ENCODE assay signal across 24 cellular contexts in genomic region chr11:126630893-126631292, GRCh38.
A peak's percentile ranks its signal among the peaks of the same experiment; 100 is the strongest.
DNase-seq lines count a peak whose midpoint lies in the region; ATAC-seq, FAIRE-seq and TF ChIP-seq lines count a peak whose summit lies in the region.
"Had no signal": no experiment of that assay in that cellular context is flagged by ENCODE, and none has a peak within 500 bp of the region (broad histone marks: within the 10 kb centered on the region; RNA-seq: fewer than 3 reads in every experiment).

No MANE protein-coding gene starts in this region.

- H3K27ac ChIP-seq in Karpas-422 (ENCODE audit: low read length): peak overlapping the region; percentile 100
- no peak overlapping the region for H3K27ac ChIP-seq in GM12878 (ENCODE audit: control insufficient read depth, insufficient read depth)
- H3K27ac ChIP-seq in neural cell (ENCODE audit: low read length): peak overlapping the region; percentile 80
- H3K27ac ChIP-seq: 22Rv1; A549; BLaER1 treated with 17β-estradiol and CSF1 and Interleukin-3, amounts not matched to agents 10 nM and 100 nM; C4-2B had no signal

- TF ChIP-seq CTCF in GM12878 (IDR thresholded peaks at IDR 0.05 in 2 of 3, conservative IDR thresholded peaks at IDR 0.05 in 1 of 3; ENCODE audit: control insufficient read depth in 2 of 3, extremely low read depth in 1 of 3, insufficient read depth in 1 of 3, low read depth in 3 of 3, low read length in 3 of 3): no peak
- TF ChIP-seq CTCF in bronchial epithelial cell (IDR thresholded peaks at IDR 0.05; ENCODE audit: insufficient read depth, low read length, severe bottlenecking): no peak
- no peak for TF ChIP-seq CTCF in neural cell (IDR thresholded peaks at IDR 0.05; ENCODE audit: poor library complexity, severe bottlenecking)

- H3K9me2 ChIP-seq in Karpas-422 (replicated peaks; ENCODE audit: insufficient read depth, low read length) (no peaks in the 10 kb centered on the region), neural cell (ENCODE audit: insufficient read depth, low read length) (no peaks in the 10 kb centered on the region)

- H3K4me3 ChIP-seq in Karpas-422 (ENCODE audit: low read length): peak overlapping the region; percentile 62; the same call in 1 of the 2 replicates
- no peak overlapping the region for H3K4me3 ChIP-seq in GM12878
- no peak overlapping the region for H3K4me3 ChIP-seq in bronchial epithelial cell (ENCODE audit: low read depth, low read length)
- peak overlapping the region; percentile 34 for H3K4me3 ChIP-seq in neural cell (ENCODE audit: low read length)
- H3K4me3 ChIP-seq: A549; BLaER1 treated with 17β-estradiol and CSF1 and Interleukin-3, amounts not matched to agents 10 nM and 100 nM had no signal

- no TSS peak for BruUV-seq in GM12878 (replicated peaks; lab: Mats Ljungman, UMichigan)

- no peak for TF ChIP-seq POLR2A in GM12878 (IDR thresholded peaks at IDR 0.05; ENCODE audit: low read depth, low read length)

- no peaks in the 10 kb centered on the region for H3F3A ChIP-seq in neural cell (ENCODE audit: insufficient read depth, low read length, poor library complexity, severe bottlenecking)

- peaks cover 97% of the 10 kb centered on the region for H3K4me1 ChIP-seq in Karpas-422 (ENCODE audit: low read length)
- no peaks in the 10 kb centered on the region for H3K4me1 ChIP-seq in GM12878 (ENCODE audit: control insufficient read depth, insufficient read depth, low read length)
- H3K4me1 ChIP-seq: A549, Caco-2 had no signal

- SMC1A ChIA-PET in GM12878 (lab: Charles Lee; ENCODE audit: uncharacterized antibody, unreplicated experiment): no interaction called here

- DNase-seq in Karpas-422 (peak; percentile 59), GM12878 (ENCODE audit: low read depth, low spot score) (no peak), bronchial epithelial cell (ENCODE audit: low read depth) (no peak), DMS53 treated with DMSO at 0.1 percent for 48 hours (lab: John Stamatoyannopoulos, UW; ENCODE audit: unreplicated experiment) (no peak), hypothalamus (lab: John Stamatoyannopoulos, UW) (no peak)
- no peak for DNase-seq in effector CD8-positive, alpha-beta T cell (lab: John Stamatoyannopoulos, UW)
- DNase-seq: AML-193; Caco-2; Calu3; CD4-positive, alpha-beta T cell; CD8-positive, alpha-beta T cell; DMS79; DND-41; EL; GDM1 had no signal

- no peak for FAIRE-seq in GM12878 (lab: Jason Lieb, UNC)
- FAIRE-seq in bronchial epithelial cell (lab: Jason Lieb, UNC): peak; percentile 72
- FAIRE-seq: A549, D721Med, GM12891, GM19239 had no signal

- H2AFZ ChIP-seq in Karpas-422 (ENCODE audit: low read length) (no peak overlapping the region), GM12878 (ENCODE audit: control insufficient read depth, low read depth, low read length) (no peak overlapping the region), neural cell (ENCODE audit: low read depth, low read length) (no peak overlapping the region)

- TF ChIP-seq RAD21 in GM12878 (IDR thresholded peaks at IDR 0.05; ENCODE audit: insufficient read depth, low read depth, low read length) (no peak), neural cell (conservative IDR thresholded peaks at IDR 0.05) (no peak)

- CTCF ChIA-PET in GM12878 (lab: Yijun Ruan, JAX): interaction anchor here (1.0 to 1.7 kb wide), 2 partner anchors 9 to 146 kb away, joined by 3 to 4 read pairs; no protein-coding TSS in a partner anchor

- no peak for TF ChIP-seq EP300 in GM12878 (IDR thresholded peaks at IDR 0.05; ENCODE audit: borderline replicate concordance in 1 of 2, control insufficient read depth in 1 of 2, low read depth in 2 of 2, low read length in 2 of 2)
- no peak for TF ChIP-seq EP300 in neural cell (conservative IDR thresholded peaks at IDR 0.05; ENCODE audit: poor library complexity, severe bottlenecking)

- RAD21 ChIA-PET in GM12878 (lab: Charles Lee; ENCODE audit: unreplicated experiment): no interaction called here

- H3K4me2 ChIP-seq in Karpas-422 (ENCODE audit: low read depth, low read length, poor library complexity, severe bottlenecking) (peak overlapping the region; percentile 87), GM12878 (ENCODE audit: control insufficient read depth, insufficient read depth) (no peak overlapping the region), neural cell (ENCODE audit: low read length) (peak overlapping the region; percentile 2)
- H3K4me2 ChIP-seq: A549 had no signal

- WGBS in GM12878 (ENCODE audit: insufficient coverage, insufficient replicate concordance, low lambda C conversion rate, missing lambda C conversion rate): 8% methylated on average over 5 of the region's 5 CpGs

- H3K9ac ChIP-seq in Karpas-422 (ENCODE audit: low read length) (peak overlapping the region; percentile 75), GM12878 (ENCODE audit: control insufficient read depth, insufficient read depth, low read length) (no peak overlapping the region), neural cell (ENCODE audit: low read length) (peak overlapping the region; percentile 47)
- H3K9ac ChIP-seq: BLaER1 treated with 17β-estradiol and CSF1 and Interleukin-3, amounts not matched to agents 10 nM and 100 nM had no signal

- H4K20me1 ChIP-seq in Karpas-422 (ENCODE audit: insufficient read depth, low read depth, low read length) (no peaks in the 10 kb centered on the region), GM12878 (ENCODE audit: control insufficient read depth, insufficient read depth) (no peaks in the 10 kb centered on the region), neural cell (ENCODE audit: insufficient read depth) (no peaks in the 10 kb centered on the region)
- H4K20me1 ChIP-seq: BLaER1 treated with 17β-estradiol and CSF1 and Interleukin-3, amounts not matched to agents 10 nM and 100 nM had no signal

- POLR2A ChIA-PET in GM12878 (lab: Charles Lee): interaction anchor here (0.6 kb wide), 1 partner anchor 295 kb away, joined by 5 read pairs; no protein-coding TSS in a partner anchor

- ATAC-seq in GM12878 (no peak), GM19463 (IDR thresholded peaks at IDR 0.05; ENCODE audit: unreplicated experiment) (no peak)
- ATAC-seq: A549; CD8-positive, alpha-beta T cell had no signal

- H3K79me2 ChIP-seq in Karpas-422 (ENCODE audit: low read length): no peaks in the 10 kb centered on the region
- H3K79me2 ChIP-seq in GM12878 (ENCODE audit: control insufficient read depth, insufficient read depth, low read length): no peaks in the 10 kb centered on the region
- H3K79me2 ChIP-seq in neural cell (replicated peaks; ENCODE audit: insufficient read depth, low read length): no peaks in the 10 kb centered on the region

- intact Hi-C loops in GM12878 (cut with micrococcal nuclease; ENCODE audit: unreplicated experiment): no loop called here

- H3K9me3 ChIP-seq in Karpas-422 (ENCODE audit: low read length): no peaks in the 10 kb centered on the region
- no peaks in the 10 kb centered on the region for H3K9me3 ChIP-seq in GM12878 (replicated peaks; ENCODE audit: control insufficient read depth, insufficient read depth, low read length)
- H3K9me3 ChIP-seq in neural cell (ENCODE audit: low read length): no peaks in the 10 kb centered on the region
- H3K9me3 ChIP-seq: A549; BLaER1 treated with 17β-estradiol and CSF1 and Interleukin-3, amounts not matched to agents 10 nM and 100 nM; Caco-2 had no signal

- H3K27me3 ChIP-seq in Karpas-422 (ENCODE audit: low read length) (no peaks in the 10 kb centered on the region), GM12878 (replicated peaks in 1 of 2; ENCODE audit: control insufficient read depth in 2 of 2, insufficient read depth in 2 of 2, low read length in 1 of 2) (no peaks in the 10 kb centered on the region; a peak in 2 of 4 replicates), bronchial epithelial cell (ENCODE audit: control insufficient read depth, insufficient read depth, low read length) (no peaks in the 10 kb centered on the region), neural cell (ENCODE audit: insufficient read depth, low read depth, low read length) (no peaks in the 10 kb centered on the region)
- H3K27me3 ChIP-seq: BLaER1 treated with 17β-estradiol and CSF1 and Interleukin-3, amounts not matched to agents 10 nM and 100 nM had no signal

- no peaks in the 10 kb centered on the region for H3K36me3 ChIP-seq in Karpas-422 (ENCODE audit: insufficient read depth, low read length)
- H3K36me3 ChIP-seq in GM12878 (ENCODE audit: control insufficient read depth in 2 of 2, insufficient read depth in 2 of 2, low read length in 1 of 2): no peaks in the 10 kb centered on the region
- no peaks in the 10 kb centered on the region for H3K36me3 ChIP-seq in bronchial epithelial cell (ENCODE audit: control insufficient read depth, insufficient read depth, low read length)
- H3K36me3 ChIP-seq in neural cell (ENCODE audit: insufficient read depth, low read length): no peaks in the 10 kb centered on the region
- H3K36me3 ChIP-seq: BLaER1 treated with 17β-estradiol and CSF1 and Interleukin-3, amounts not matched to agents 10 nM and 100 nM had no signal

- in situ Hi-C loops in GM12878 (cut with MboI): no loop called here

TF ChIP-seq in GM12878, 131 proteins besides CTCF, POLR2A, EP300 and RAD21 (continues in another document):
- TF ChIP-seq JUNB (IDR thresholded peaks at IDR 0.05): no peak
- no peak for TF ChIP-seq RUNX3 (IDR thresholded peaks at IDR 0.05; ENCODE audit: low read length)
- TF ChIP-seq, protein P1, sequence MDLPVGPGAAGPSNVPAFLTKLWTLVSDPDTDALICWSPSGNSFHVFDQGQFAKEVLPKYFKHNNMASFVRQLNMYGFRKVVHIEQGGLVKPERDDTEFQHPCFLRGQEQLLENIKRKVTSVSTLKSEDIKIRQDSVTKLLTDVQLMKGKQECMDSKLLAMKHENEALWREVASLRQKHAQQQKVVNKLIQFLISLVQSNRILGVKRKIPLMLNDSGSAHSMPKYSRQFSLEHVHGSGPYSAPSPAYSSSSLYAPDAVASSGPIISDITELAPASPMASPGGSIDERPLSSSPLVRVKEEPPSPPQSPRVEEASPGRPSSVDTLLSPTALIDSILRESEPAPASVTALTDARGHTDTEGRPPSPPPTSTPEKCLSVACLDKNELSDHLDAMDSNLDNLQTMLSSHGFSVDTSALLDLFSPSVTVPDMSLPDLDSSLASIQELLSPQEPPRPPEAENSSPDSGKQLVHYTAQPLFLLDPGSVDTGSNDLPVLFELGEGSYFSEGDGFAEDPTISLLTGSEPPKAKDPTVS (IDR thresholded peaks at IDR 0.05; ENCODE audit: low read depth, low read length): no peak

Comparison
In these comparisons a context has a peak if more than half of its experiments do, and no peak if none do; other contexts are left out.
1. H3K4me3 ChIP-seq: peak in Karpas-422 (single experiment) and neural cell (single experiment); none in GM12878 (single experiment) and bronchial epithelial cell (single experiment).